1 cellular context compared by ENCODE assay signal in the genomic region with DNA sequence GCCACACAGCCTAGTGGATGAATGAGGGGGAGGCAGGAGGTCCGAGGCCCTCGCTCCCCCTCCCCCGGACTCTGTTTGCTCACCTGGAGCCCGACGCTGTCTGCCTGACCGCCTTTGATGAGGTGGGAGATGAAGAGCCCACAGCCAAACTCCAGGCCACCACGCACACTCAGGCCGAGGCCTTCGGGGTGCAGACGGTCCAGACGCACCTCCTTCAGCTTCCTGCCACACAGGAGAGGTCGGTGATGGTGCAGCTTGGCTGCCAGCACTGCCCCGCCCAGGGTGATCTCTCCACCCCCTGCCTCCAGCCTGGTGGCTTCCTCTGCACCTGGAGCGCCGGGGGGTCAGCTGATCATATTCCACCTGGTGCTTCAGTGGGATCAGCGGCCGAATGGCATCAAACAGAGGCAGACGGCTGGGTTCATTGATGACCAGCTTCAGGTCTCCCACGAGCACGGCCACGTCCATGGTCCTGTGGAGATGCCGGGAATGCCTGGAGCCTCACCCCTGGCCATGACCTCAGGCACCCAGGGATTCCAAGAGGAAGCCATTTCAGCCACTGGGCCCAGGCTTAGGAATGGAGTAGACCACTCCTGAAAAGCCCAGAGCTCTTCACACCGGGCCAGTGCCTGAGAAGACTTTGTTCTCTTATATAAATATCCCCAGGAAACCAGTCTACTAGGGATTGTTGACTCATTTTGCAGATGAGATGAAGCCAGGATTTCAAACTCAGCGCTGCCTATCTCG.
TF ChIP-seq lines count a peak whose summit lies in the region.

No MANE protein-coding gene starts in this region.

TF ChIP-seq in endothelial cell of umbilical vein, 7 proteins besides CTCF, POLR2A, EP300 and RAD21:
- TF ChIP-seq GATA2 (IDR thresholded peaks at IDR 0.05; ENCODE audit: insufficient read depth, insufficient read length, low read depth, low read length) (no peak), POLR2AphosphoS5 (IDR thresholded peaks at IDR 0.05; ENCODE audit: insufficient read depth, low read depth, low read length) (no peak), FOS (IDR thresholded peaks at IDR 0.05; ENCODE audit: borderline replicate concordance, insufficient read depth, low read length) (no peak), JUN (IDR thresholded peaks at IDR 0.05; ENCODE audit: borderline replicate concordance, insufficient read depth, insufficient read length, low read depth) (no peak), MYC (IDR thresholded peaks at IDR 0.05; ENCODE audit: low read depth, low read length) (no peak), EZH2 (IDR thresholded peaks at IDR 0.05; ENCODE audit: borderline replicate concordance, low read depth, low read length, severe bottlenecking) (no peak)
- TF ChIP-seq, protein P1, sequence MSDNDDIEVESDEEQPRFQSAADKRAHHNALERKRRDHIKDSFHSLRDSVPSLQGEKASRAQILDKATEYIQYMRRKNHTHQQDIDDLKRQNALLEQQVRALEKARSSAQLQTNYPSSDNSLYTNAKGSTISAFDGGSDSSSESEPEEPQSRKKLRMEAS (IDR thresholded peaks at IDR 0.05; ENCODE audit: insufficient read depth, insufficient read length) = no peak
TF ChIP-seq in endothelial cell of umbilical vein: peak in this region for 0.
